In genomic region chr14:21112267-21112666, GRCh38 we compare ENCODE assay signal across 24 cellular contexts. TPM values are rescaled to one million over a fixed set of nuclear protein-coding genes. Genes with fewer than 3 reads are reported as not detected.
A peak's percentile ranks its signal among the peaks of the same experiment; 100 is the strongest.
DNase-seq lines count a peak whose midpoint lies in the region; ATAC-seq, FAIRE-seq and TF ChIP-seq lines count a peak whose summit lies in the region.
"Had no signal": no experiment of that assay in that cellular context is flagged by ENCODE, and none has a peak within 500 bp of the region (broad histone marks: within the 10 kb centered on the region; RNA-seq: fewer than 3 reads in every experiment).

No MANE protein-coding gene starts in this region.

- TF ChIP-seq EP300 in HepG2 (IDR thresholded peaks at IDR 0.05; ENCODE audit: low read depth in 2 of 2, low read length in 2 of 2) (no peak), HepG2 (CRISPR knock-in tag; IDR thresholded peaks at IDR 0.05; ENCODE audit: borderline replicate concordance) (no peak)

- no peak overlapping the region for H3K27ac ChIP-seq in HepG2 (ENCODE audit: extremely low read length, insufficient read depth, low read length)
- H3K27ac ChIP-seq in right lobe of liver = no peak overlapping the region
- no peak overlapping the region for H3K27ac ChIP-seq in osteoblast (ENCODE audit: low read depth, low read length)
- H3K27ac ChIP-seq in left lung = no peak overlapping the region
- H3K27ac ChIP-seq: HL-60 had no signal

- no peak overlapping the region for H2AFZ ChIP-seq in HepG2 (ENCODE audit: low read length)
- no peak overlapping the region for H2AFZ ChIP-seq in osteoblast (ENCODE audit: low read length)

- H3K4me2 ChIP-seq in HepG2 (ENCODE audit: low read depth, low read length) (no peak overlapping the region), osteoblast (ENCODE audit: insufficient read depth, low read length) (no peak overlapping the region)

- ATAC-seq in HepG2 (no peak), right lobe of liver (no peak), esophagus mucosa (peak; percentile 47), left lung (no peak), mucosa of descending colon (no peak)
- ATAC-seq: GM12878 had no signal

- H3K36me3 ChIP-seq in HepG2 (replicated peaks in 1 of 2; ENCODE audit: control insufficient read depth in 1 of 2, insufficient read depth in 2 of 2, low read length in 2 of 2) (no peaks in the 10 kb centered on the region), right lobe of liver (no peaks in the 10 kb centered on the region), osteoblast (ENCODE audit: insufficient read depth, low read length) (no peaks in the 10 kb centered on the region), left lung (no peaks in the 10 kb centered on the region), mucosa of descending colon (ENCODE audit: low read depth) (no peaks in the 10 kb centered on the region)
- H3K36me3 ChIP-seq: BE2C, HAP-1 had no signal

- H3K79me2 ChIP-seq in HepG2 (ENCODE audit: insufficient read depth, low read length) (no peaks in the 10 kb centered on the region), osteoblast (ENCODE audit: insufficient read depth, low read length) (no peaks in the 10 kb centered on the region)

- H4K20me1 ChIP-seq in HepG2 (ENCODE audit: insufficient read depth, low read length) = no peaks in the 10 kb centered on the region
- no peaks in the 10 kb centered on the region for H4K20me1 ChIP-seq in osteoblast (ENCODE audit: insufficient read depth, low read length)

- POLR2A ChIA-PET in HepG2 (lab: Yijun Ruan, JAX) = no interaction called here

- TF ChIP-seq POLR2A in HepG2 (IDR thresholded peaks at IDR 0.05; ENCODE audit: insufficient read depth in 1 of 2, low read depth in 2 of 2, low read length in 2 of 2) (no peak), right lobe of liver (IDR thresholded peaks at IDR 0.05) (no peak)

- TF ChIP-seq RAD21 in HepG2 (CRISPR knock-in tag; IDR thresholded peaks at IDR 0.05) = no peak

- peaks cover 29% of the 10 kb centered on the region for H3K4me1 ChIP-seq in HepG2 (ENCODE audit: insufficient read depth, low read length)
- peaks cover 0 to 2% (median 1%) of the 10 kb centered on the region in 4 donors for H3K4me1 ChIP-seq in right lobe of liver
- peaks cover 6% of the 10 kb centered on the region for H3K4me1 ChIP-seq in osteoblast (ENCODE audit: insufficient read depth, low read length)
- H3K4me1 ChIP-seq in left lung = peaks cover 0 to 2% of the 10 kb centered on the region in 2 donors
- peaks cover 3% of the 10 kb centered on the region for H3K4me1 ChIP-seq in mucosa of descending colon (ENCODE audit: low read depth)

- H3K9me3 ChIP-seq in HepG2 (ENCODE audit: low read length) = no peaks in the 10 kb centered on the region
- H3K9me3 ChIP-seq in right lobe of liver = no peaks in the 10 kb centered on the region
- H3K9me3 ChIP-seq in osteoblast (ENCODE audit: low read depth, low read length) = no peaks in the 10 kb centered on the region
- no peaks in the 10 kb centered on the region for H3K9me3 ChIP-seq in left lung
- H3K9me3 ChIP-seq in mucosa of descending colon = no peaks in the 10 kb centered on the region
- H3K9me3 ChIP-seq: BE2C, HAP-1 had no signal

- DNase-seq in HepG2 (ENCODE audit: low spot score) (no peak), right lobe of liver (no peak), osteoblast (ENCODE audit: insufficient read length, low spot score, missing footprints) (peak; percentile 31), left lung (no peak), AG08396 (ENCODE audit: low spot score) (no peak), mucosa of descending colon (no peak)
- DNase-seq: 8988T; BE2C; C1 segment of cervical spinal cord; CD4-positive, CD25-positive, alpha-beta regulatory T cell; CD8-positive, alpha-beta memory T cell; COR-L47; DMS 273 treated with DMSO at 0.1 percent for 48 hours; DMS53; DND-41; EL; IMR-90 had no signal

- H3K27me3 ChIP-seq in HepG2 (ENCODE audit: control insufficient read depth in 1 of 2, insufficient read depth in 2 of 2, low read length in 2 of 2) (no peaks in the 10 kb centered on the region), right lobe of liver (no peaks in the 10 kb centered on the region), osteoblast (ENCODE audit: insufficient read depth, low read length) (no peaks in the 10 kb centered on the region), left lung (no peaks in the 10 kb centered on the region)
- H3K27me3 ChIP-seq: BE2C had no signal

- CTCF ChIA-PET in HepG2 (lab: Yijun Ruan, JAX; ENCODE audit: low intra/inter-chr PET ratio, low total read pairs) = no interaction called here

- TF ChIP-seq CTCF in HepG2 (CRISPR knock-in tag; IDR thresholded peaks at IDR 0.05) (no peak), right lobe of liver (IDR thresholded peaks at IDR 0.05) (no peak), osteoblast (IDR thresholded peaks at IDR 0.05; ENCODE audit: extremely low read depth, low read depth, low read length) (no peak), left lung (IDR thresholded peaks at IDR 0.05) (no peak), mucosa of descending colon (IDR thresholded peaks at IDR 0.05) (no peak)

- in situ Hi-C loops in HepG2 (cut with HindIII; ENCODE audit: extremely low pct_ligation_motif_present, low pct_unique_long_range_greater_than_20kb) = no loop called here

- H3K4me3 ChIP-seq in HepG2 (replicated peaks in 1 of 3; ENCODE audit: insufficient read depth in 1 of 3, low read depth in 2 of 3, low read length in 3 of 3) (no peak overlapping the region), right lobe of liver (no peak overlapping the region), osteoblast (ENCODE audit: insufficient read depth, low read length) (no peak overlapping the region), left lung (no peak overlapping the region), mucosa of descending colon (no peak overlapping the region)
- H3K4me3 ChIP-seq: GM12878, HAP-1 had no signal

- WGBS in HepG2 (ENCODE audit: low lambda C conversion rate) = 37% methylated on average over 4 of the region's 4 CpGs
- 91% methylated on average over 4 of the region's 4 CpGs for WGBS in right lobe of liver (ENCODE audit: insufficient coverage, low coverage, low lambda C conversion rate, missing lambda C conversion rate)

- no TSS peak for BruUV-seq in HepG2 (replicated peaks; lab: Mats Ljungman, UMichigan)

- intact Hi-C loops in HepG2 (cut with micrococcal nuclease; ENCODE audit: unreplicated experiment) = no loop called here
- intact Hi-C loops in right lobe of liver (cut with DNase I) = no loop called here
- intact Hi-C loops in left lung (cut with DNase I) = no loop called here
- intact Hi-C loops in mucosa of descending colon (cut with DNase I, micrococcal nuclease) = no loop called here

- no peak for FAIRE-seq in HepG2 (lab: Jason Lieb, UNC)
- FAIRE-seq: GM12878 had no signal

- H3K9ac ChIP-seq in HepG2 (ENCODE audit: insufficient read depth, low read depth, low read length) = no peak overlapping the region

RNA-seq across cellular contexts. Expression of gene TMEM253, which starts 11.4 kb away (rescaled TPM):
- total RNA-seq in HepG2 (2016; rRNA removed; fragmentation: Illumina TruSeq; extraction: Trizol) (0.29 TPM in 1 of 2 replicates, not detected in the other), right lobe of liver (1 to 10 TPM in 1 of 6 experiments, under 1 TPM in 3, not detected in 2; 0.20 to 1.2 (median 0.38) TPM), esophagus mucosa (1.6 TPM), osteoblast (not detected in 2 replicates), left lung (under 1 TPM; 0.58 to 0.85 TPM), mucosa of descending colon (10 to 100 TPM; 20.2 to 46.0 (median 43.9) TPM)
- total RNA-seq in HepG2 (2016; cell fraction: cytosol; rRNA removed; fragmentation: Illumina TruSeq; extraction: Trizol; ENCODE audit: low read depth) = 0.20 TPM in 1 of 2 replicates, not detected in the other
- total RNA-seq in HepG2 (2016; cell fraction: insoluble cytoplasmic fraction; rRNA removed; fragmentation: Illumina TruSeq; extraction: Trizol) = 0.16 and 0.17 TPM in 2 replicates
- 0.21 and 0.25 TPM in 2 replicates for total RNA-seq in HepG2 (2016; cell fraction: membrane; rRNA removed; fragmentation: Illumina TruSeq; extraction: Trizol)
- 0.60 and 0.68 TPM in 2 replicates for total RNA-seq in HepG2 (2016; cell fraction: nucleus; rRNA removed; fragmentation: Illumina TruSeq; extraction: Trizol)
- 0.45 and 0.65 TPM in 2 replicates for polyA plus RNA-seq in HepG2 (2011; rRNA removed)
- polyA plus RNA-seq in HepG2 (2011; cell fraction: cytosol; rRNA removed) = 0.19 and 0.23 TPM in 2 replicates
- polyA plus RNA-seq in HepG2 (2011; cell fraction: nucleus; rRNA removed) = 1.1 and 2.0 TPM in 2 replicates
- polyA plus RNA-seq in HepG2 (2012) = 0.66 and 0.69 TPM in 2 replicates
- 0.52 and 0.61 TPM in 2 replicates for polyA plus RNA-seq in HepG2 (2016; cell fraction: cytosol; fragmentation: Illumina TruSeq; extraction: Trizol; ENCODE audit: low read depth)
- polyA plus RNA-seq in HepG2 (2016; cell fraction: insoluble cytoplasmic fraction; fragmentation: Illumina TruSeq; extraction: Trizol; ENCODE audit: low read depth) = 0.40 and 0.95 TPM in 2 replicates
- 0.92 and 1.2 TPM in 2 replicates for polyA plus RNA-seq in HepG2 (2016; cell fraction: membrane; fragmentation: Illumina TruSeq; extraction: Trizol; ENCODE audit: low read depth)
- 0.88 and 0.92 TPM in 2 replicates for polyA plus RNA-seq in HepG2 (2016; cell fraction: nucleus; fragmentation: Illumina TruSeq; extraction: Trizol; ENCODE audit: insufficient read depth, low read depth)
- 1.0 and 3.5 TPM in 2 replicates for polyA minus RNA-seq in HepG2 (2011; rRNA and poly(A)+ RNA removed; ENCODE audit: low replicate concordance)
- not detected in 2 replicates for polyA minus RNA-seq in HepG2 (2011; cell fraction: cytosol; rRNA and poly(A)+ RNA removed)
- 1.3 TPM in 1 of 2 replicates, not detected in the other for polyA minus RNA-seq in HepG2 (2011; cell fraction: nucleus; rRNA and poly(A)+ RNA removed)
- total RNA-seq: CD4-positive, CD25-positive, alpha-beta regulatory T cell; CD8-positive, alpha-beta memory T cell; G401; GM12878; IMR-90 had no signal
- polyA plus RNA-seq: CD4-positive, CD25-positive, alpha-beta regulatory T cell; CD8-positive, alpha-beta memory T cell had no signal

RNA-seq across cellular contexts. Expression of gene ZNF219, which starts 13.8 kb away (rescaled TPM):
- total RNA-seq in HepG2 (2016; rRNA removed; fragmentation: Illumina TruSeq; extraction: Trizol) (21.0 and 36.6 TPM in 2 replicates), right lobe of liver (10 to 100 TPM in 2 of 6 experiments, 1 to 10 TPM in 4; 6.9 to 20.6 (median 9.3) TPM), esophagus mucosa (40.4 TPM), osteoblast (8.3 and 9.4 TPM in 2 replicates), left lung (10 to 100 TPM; 33.7 to 40.8 TPM), mucosa of descending colon (100 to 1,000 TPM in 1 of 3 donors, 10 to 100 TPM in 2; 56.6 to 103 (median 58.2) TPM)
- total RNA-seq in HepG2 (2016; cell fraction: cytosol; rRNA removed; fragmentation: Illumina TruSeq; extraction: Trizol; ENCODE audit: low read depth) = 20.7 and 21.8 TPM in 2 replicates
- 19.3 and 35.8 TPM in 2 replicates for total RNA-seq in HepG2 (2016; cell fraction: insoluble cytoplasmic fraction; rRNA removed; fragmentation: Illumina TruSeq; extraction: Trizol)
- total RNA-seq in HepG2 (2016; cell fraction: membrane; rRNA removed; fragmentation: Illumina TruSeq; extraction: Trizol) = 53.1 and 55.3 TPM in 2 replicates
- 26.4 and 33.6 TPM in 2 replicates for total RNA-seq in HepG2 (2016; cell fraction: nucleus; rRNA removed; fragmentation: Illumina TruSeq; extraction: Trizol)
- polyA plus RNA-seq in HepG2 (2011; rRNA removed) = 34.5 and 42.2 TPM in 2 replicates
- 26.6 and 62.4 TPM in 2 replicates for polyA plus RNA-seq in HepG2 (2011; cell fraction: cytosol; rRNA removed)
- 171 and 203 TPM in 2 replicates for polyA plus RNA-seq in HepG2 (2011; cell fraction: nucleus; rRNA removed)
- polyA plus RNA-seq in HepG2 (2012) = 21.1 and 23.1 TPM in 2 replicates
- polyA plus RNA-seq in HepG2 (2016; cell fraction: cytosol; fragmentation: Illumina TruSeq; extraction: Trizol; ENCODE audit: low read depth) = 37.9 and 42.6 TPM in 2 replicates
- 34.5 and 39.2 TPM in 2 replicates for polyA plus RNA-seq in HepG2 (2016; cell fraction: insoluble cytoplasmic fraction; fragmentation: Illumina TruSeq; extraction: Trizol; ENCODE audit: low read depth)
- 72.9 and 82.3 TPM in 2 replicates for polyA plus RNA-seq in HepG2 (2016; cell fraction: membrane; fragmentation: Illumina TruSeq; extraction: Trizol; ENCODE audit: low read depth)
- 76.4 and 80.2 TPM in 2 replicates for polyA plus RNA-seq in HepG2 (2016; cell fraction: nucleus; fragmentation: Illumina TruSeq; extraction: Trizol; ENCODE audit: insufficient read depth, low read depth)
- 41.2 and 86.7 TPM in 2 replicates for polyA minus RNA-seq in HepG2 (2011; rRNA and poly(A)+ RNA removed; ENCODE audit: low replicate concordance)
- 20.3 and 21.8 TPM in 2 replicates for polyA minus RNA-seq in HepG2 (2011; cell fraction: cytosol; rRNA and poly(A)+ RNA removed)
- 61.3 and 63.0 TPM in 2 replicates for polyA minus RNA-seq in HepG2 (2011; cell fraction: nucleus; rRNA and poly(A)+ RNA removed)

RNA-seq across cellular contexts. Expression of gene ARHGEF40, which starts 42.2 kb away (rescaled TPM):
- total RNA-seq in HepG2 (2016; rRNA removed; fragmentation: Illumina TruSeq; extraction: Trizol) (18.5 and 28.1 TPM in 2 replicates), right lobe of liver (10 to 100 TPM; 17.1 to 35.8 (median 25.1) TPM), esophagus mucosa (2.3 TPM), osteoblast (33.3 and 35.4 TPM in 2 replicates), left lung (10 to 100 TPM; 34.7 to 41.5 TPM), mucosa of descending colon (10 to 100 TPM; 44.3 to 69.3 (median 47.8) TPM)
- 5.0 and 7.1 TPM in 2 replicates for total RNA-seq in HepG2 (2016; cell fraction: cytosol; rRNA removed; fragmentation: Illumina TruSeq; extraction: Trizol; ENCODE audit: low read depth)
- 15.0 and 26.8 TPM in 2 replicates for total RNA-seq in HepG2 (2016; cell fraction: insoluble cytoplasmic fraction; rRNA removed; fragmentation: Illumina TruSeq; extraction: Trizol)
- total RNA-seq in HepG2 (2016; cell fraction: membrane; rRNA removed; fragmentation: Illumina TruSeq; extraction: Trizol) = 8.4 and 8.6 TPM in 2 replicates
- total RNA-seq in HepG2 (2016; cell fraction: nucleus; rRNA removed; fragmentation: Illumina TruSeq; extraction: Trizol) = 32.3 and 36.7 TPM in 2 replicates
- 78.1 and 97.1 TPM in 2 replicates for polyA plus RNA-seq in HepG2 (2011; rRNA removed)
- 47.9 and 68.0 TPM in 2 replicates for polyA plus RNA-seq in HepG2 (2011; cell fraction: cytosol; rRNA removed)
- 243 and 248 TPM in 2 replicates for polyA plus RNA-seq in HepG2 (2011; cell fraction: nucleus; rRNA removed)
- polyA plus RNA-seq in HepG2 (2012) = 34.1 and 49.5 TPM in 2 replicates
- polyA plus RNA-seq in HepG2 (2016; cell fraction: cytosol; fragmentation: Illumina TruSeq; extraction: Trizol; ENCODE audit: low read depth) = 2.9 and 3.7 TPM in 2 replicates
- 13.8 and 18.7 TPM in 2 replicates for polyA plus RNA-seq in HepG2 (2016; cell fraction: insoluble cytoplasmic fraction; fragmentation: Illumina TruSeq; extraction: Trizol; ENCODE audit: low read depth)
- polyA plus RNA-seq in HepG2 (2016; cell fraction: membrane; fragmentation: Illumina TruSeq; extraction: Trizol; ENCODE audit: low read depth) = 5.9 and 7.3 TPM in 2 replicates
- 69.4 and 77.3 TPM in 2 replicates for polyA plus RNA-seq in HepG2 (2016; cell fraction: nucleus; fragmentation: Illumina TruSeq; extraction: Trizol; ENCODE audit: insufficient read depth, low read depth)
- 29.6 and 155 TPM in 2 replicates for polyA minus RNA-seq in HepG2 (2011; rRNA and poly(A)+ RNA removed; ENCODE audit: low replicate concordance)
- 32.6 and 33.5 TPM in 2 replicates for polyA minus RNA-seq in HepG2 (2011; cell fraction: cytosol; rRNA and poly(A)+ RNA removed)
- 71.0 and 71.2 TPM in 2 replicates for polyA minus RNA-seq in HepG2 (2011; cell fraction: nucleus; rRNA and poly(A)+ RNA removed)

RNA-seq across cellular contexts. Expression of gene OR5AU1, which starts 43.6 kb away (rescaled TPM):
- total RNA-seq in HepG2 (2016; rRNA removed; fragmentation: Illumina TruSeq; extraction: Trizol) (not detected in 2 replicates), right lobe of liver (not detected), esophagus mucosa (not detected), osteoblast (not detected in 2 replicates), left lung (not detected), mucosa of descending colon (not detected)
- total RNA-seq in HepG2 (2016; cell fraction: cytosol; rRNA removed; fragmentation: Illumina TruSeq; extraction: Trizol; ENCODE audit: low read depth) = not detected in 2 replicates
- not detected in 2 replicates for total RNA-seq in HepG2 (2016; cell fraction: insoluble cytoplasmic fraction; rRNA removed; fragmentation: Illumina TruSeq; extraction: Trizol)
- total RNA-seq in HepG2 (2016; cell fraction: membrane; rRNA removed; fragmentation: Illumina TruSeq; extraction: Trizol) = not detected in 2 replicates
- total RNA-seq in HepG2 (2016; cell fraction: nucleus; rRNA removed; fragmentation: Illumina TruSeq; extraction: Trizol) = not detected in 2 replicates
- not detected in 2 replicates for polyA plus RNA-seq in HepG2 (2011; rRNA removed)
- not detected in 2 replicates for polyA plus RNA-seq in HepG2 (2011; cell fraction: cytosol; rRNA removed)
- polyA plus RNA-seq in HepG2 (2011; cell fraction: nucleus; rRNA removed) = not detected in 2 replicates
- not detected in 2 replicates for polyA plus RNA-seq in HepG2 (2012)
- not detected in 2 replicates for polyA plus RNA-seq in HepG2 (2016; cell fraction: cytosol; fragmentation: Illumina TruSeq; extraction: Trizol; ENCODE audit: low read depth)
- not detected in 2 replicates for polyA plus RNA-seq in HepG2 (2016; cell fraction: insoluble cytoplasmic fraction; fragmentation: Illumina TruSeq; extraction: Trizol; ENCODE audit: low read depth)
- not detected in 2 replicates for polyA plus RNA-seq in HepG2 (2016; cell fraction: membrane; fragmentation: Illumina TruSeq; extraction: Trizol; ENCODE audit: low read depth)
- polyA plus RNA-seq in HepG2 (2016; cell fraction: nucleus; fragmentation: Illumina TruSeq; extraction: Trizol; ENCODE audit: insufficient read depth, low read depth) = not detected in 2 replicates
- polyA minus RNA-seq in HepG2 (2011; rRNA and poly(A)+ RNA removed; ENCODE audit: low replicate concordance) = not detected in 2 replicates
- not detected in 2 replicates for polyA minus RNA-seq in HepG2 (2011; cell fraction: cytosol; rRNA and poly(A)+ RNA removed)
- polyA minus RNA-seq in HepG2 (2011; cell fraction: nucleus; rRNA and poly(A)+ RNA removed) = not detected in 2 replicates
- total RNA-seq: CD4-positive, CD25-positive, alpha-beta regulatory T cell; CD8-positive, alpha-beta memory T cell; GM12878; H4; HT1080; IMR-90 had no signal
- polyA plus RNA-seq: CD4-positive, CD25-positive, alpha-beta regulatory T cell; CD8-positive, alpha-beta memory T cell; GM12878; IMR-90 had no signal

RNA-seq across cellular contexts. Expression of gene RNASE8, which starts 54.6 kb away (rescaled TPM):
- total RNA-seq in HepG2 (2016; rRNA removed; fragmentation: Illumina TruSeq; extraction: Trizol) = not detected in 2 replicates
- not detected in 2 replicates for total RNA-seq in HepG2 (2016; cell fraction: cytosol; rRNA removed; fragmentation: Illumina TruSeq; extraction: Trizol; ENCODE audit: low read depth)
- not detected in 2 replicates for total RNA-seq in HepG2 (2016; cell fraction: insoluble cytoplasmic fraction; rRNA removed; fragmentation: Illumina TruSeq; extraction: Trizol)
- not detected in 2 replicates for total RNA-seq in HepG2 (2016; cell fraction: membrane; rRNA removed; fragmentation: Illumina TruSeq; extraction: Trizol)
- total RNA-seq in HepG2 (2016; cell fraction: nucleus; rRNA removed; fragmentation: Illumina TruSeq; extraction: Trizol) = not detected in 2 replicates
- polyA plus RNA-seq in HepG2 (2011; rRNA removed) = not detected in 2 replicates
- not detected in 2 replicates for polyA plus RNA-seq in HepG2 (2011; cell fraction: cytosol; rRNA removed)
- not detected in 2 replicates for polyA plus RNA-seq in HepG2 (2011; cell fraction: nucleus; rRNA removed)
- not detected in 2 replicates for polyA plus RNA-seq in HepG2 (2012)
- not detected in 2 replicates for polyA plus RNA-seq in HepG2 (2016; cell fraction: cytosol; fragmentation: Illumina TruSeq; extraction: Trizol; ENCODE audit: low read depth)
- not detected in 2 replicates for polyA plus RNA-seq in HepG2 (2016; cell fraction: insoluble cytoplasmic fraction; fragmentation: Illumina TruSeq; extraction: Trizol; ENCODE audit: low read depth)
- polyA plus RNA-seq in HepG2 (2016; cell fraction: membrane; fragmentation: Illumina TruSeq; extraction: Trizol; ENCODE audit: low read depth) = not detected in 2 replicates
- polyA plus RNA-seq in HepG2 (2016; cell fraction: nucleus; fragmentation: Illumina TruSeq; extraction: Trizol; ENCODE audit: insufficient read depth, low read depth) = not detected in 2 replicates
- not detected in 2 replicates for polyA minus RNA-seq in HepG2 (2011; rRNA and poly(A)+ RNA removed; ENCODE audit: low replicate concordance)
- not detected in 2 replicates for polyA minus RNA-seq in HepG2 (2011; cell fraction: cytosol; rRNA and poly(A)+ RNA removed)
- not detected in 2 replicates for polyA minus RNA-seq in HepG2 (2011; cell fraction: nucleus; rRNA and poly(A)+ RNA removed)
- total RNA-seq in right lobe of liver = not detected
- total RNA-seq in esophagus mucosa = not detected
- total RNA-seq in osteoblast = not detected in 2 replicates
- not detected for total RNA-seq in left lung
- total RNA-seq in mucosa of descending colon = not detected
- total RNA-seq: CD4-positive, CD25-positive, alpha-beta regulatory T cell; CD8-positive, alpha-beta memory T cell; G401; GM12878; H4; HT1080; IMR-90 had no signal
- polyA plus RNA-seq: CD4-positive, CD25-positive, alpha-beta regulatory T cell; CD8-positive, alpha-beta memory T cell; GM12878; IMR-90 had no signal
